Comparison of ENCODE assay signal across 16 cellular contexts in genomic region chr5:124575731-124576130, GRCh38.
DNase-seq lines count a peak whose midpoint lies in the region; ATAC-seq and TF ChIP-seq lines count a peak whose summit lies in the region.
"Had no signal": no experiment of that assay in that cellular context is flagged by ENCODE, and none has a peak within 500 bp of the region (broad histone marks: within the 10 kb centered on the region; RNA-seq: fewer than 3 reads in every experiment).

No MANE protein-coding gene starts in this region.

- H3K4me3 Mint-ChIP-seq in neural crest cell, result peak overlapping the region; percentile 72
- H3K4me3 Mint-ChIP-seq: CD4-positive, CD25-positive, alpha-beta regulatory T cell had no signal

- H3K9me3 Mint-ChIP-seq in neural crest cell, result no peaks in the 10 kb centered on the region

- H3K4me3 ChIP-seq in dorsolateral prefrontal cortex, result no peak overlapping the region
- H3K4me3 ChIP-seq: BLaER1 had no signal

- intact Hi-C loops in dorsolateral prefrontal cortex (cut with DNase I), result loop anchor here (10.0 kb wide), 4 partner anchors 111 to 521 kb away; partner anchors contain the start of gene ZNF608 (in 2 of the 2)
- intact Hi-C loops in posterior vena cava (cut with DNase I), result no loop called here

- H3K4me1 Mint-ChIP-seq in neural crest cell, result peaks cover 76% of the 10 kb centered on the region
- H3K4me1 Mint-ChIP-seq: CD4-positive, CD25-positive, alpha-beta regulatory T cell had no signal

- no peaks in the 10 kb centered on the region for H3K27me3 Mint-ChIP-seq in neural crest cell (ENCODE audit: low read depth)

- H3K27me3 ChIP-seq in dorsolateral prefrontal cortex, result no peaks in the 10 kb centered on the region
- H3K27me3 ChIP-seq: BLaER1 had no signal

- H3K27ac Mint-ChIP-seq in neural crest cell (ENCODE audit: unreplicated experiment), result no peak overlapping the region
- H3K27ac Mint-ChIP-seq: CD4-positive, CD25-positive, alpha-beta regulatory T cell had no signal

- no peaks in the 10 kb centered on the region for H3K36me3 Mint-ChIP-seq in neural crest cell (ENCODE audit: low read depth)
- H3K36me3 Mint-ChIP-seq: CD4-positive, CD25-positive, alpha-beta regulatory T cell had no signal

- peak; percentile 16 for DNase-seq in NCI-H748 (lab: John Stamatoyannopoulos, UW; ENCODE audit: unreplicated experiment)
- DNase-seq in NCI-H748 treated with DMSO at 0.1 percent for 48 hours (lab: John Stamatoyannopoulos, UW), result no peak
- DNase-seq in dorsolateral prefrontal cortex, result no peak
- no peak for DNase-seq in neural crest cell (ENCODE audit: low read depth, low spot score)
- DNase-seq in posterior vena cava (ENCODE audit: low spot score), result no peak
- no peak for DNase-seq in middle frontal gyrus (ENCODE audit: extremely low spot score, low spot score)
- no peak for DNase-seq in activated T-cell treated with anti-CD3 and anti-CD28 coated beads, Interleukin-2, amount 50 U/mL, for 1 hour
- DNase-seq: 8988T; AML-193; CD4-positive, CD25-positive, alpha-beta regulatory T cell; DMS53; GF-D8; HCEC 1CT had no signal

- H3K27ac ChIP-seq in dorsolateral prefrontal cortex, result peak overlapping the region in 58 of 59 donors; percentile 41 to 97 (median 89)
- H3K27ac ChIP-seq: BLaER1, HL-60 had no signal

- TF ChIP-seq CTCF in dorsolateral prefrontal cortex (IDR thresholded peaks at IDR 0.05 in 54 of 56, conservative IDR thresholded peaks at IDR 0.05 in 2 of 56; ENCODE audit: low read depth in 1 of 56, partially characterized antibody in 56 of 56) (no peak), neural crest cell (conservative IDR thresholded peaks at IDR 0.05) (no peak)

- no peak for ATAC-seq in GM21390 (IDR thresholded peaks at IDR 0.05; ENCODE audit: unreplicated experiment)

Comparison
In these comparisons a context has a peak if more than half of its experiments do, and no peak if none do; other contexts are left out.
1. intact Hi-C loops: an anchor here in dorsolateral prefrontal cortex (10.0 kb wide); none called in posterior vena cava.